Comparison of ENCODE assay signal across 8 cellular contexts in the genomic region with DNA sequence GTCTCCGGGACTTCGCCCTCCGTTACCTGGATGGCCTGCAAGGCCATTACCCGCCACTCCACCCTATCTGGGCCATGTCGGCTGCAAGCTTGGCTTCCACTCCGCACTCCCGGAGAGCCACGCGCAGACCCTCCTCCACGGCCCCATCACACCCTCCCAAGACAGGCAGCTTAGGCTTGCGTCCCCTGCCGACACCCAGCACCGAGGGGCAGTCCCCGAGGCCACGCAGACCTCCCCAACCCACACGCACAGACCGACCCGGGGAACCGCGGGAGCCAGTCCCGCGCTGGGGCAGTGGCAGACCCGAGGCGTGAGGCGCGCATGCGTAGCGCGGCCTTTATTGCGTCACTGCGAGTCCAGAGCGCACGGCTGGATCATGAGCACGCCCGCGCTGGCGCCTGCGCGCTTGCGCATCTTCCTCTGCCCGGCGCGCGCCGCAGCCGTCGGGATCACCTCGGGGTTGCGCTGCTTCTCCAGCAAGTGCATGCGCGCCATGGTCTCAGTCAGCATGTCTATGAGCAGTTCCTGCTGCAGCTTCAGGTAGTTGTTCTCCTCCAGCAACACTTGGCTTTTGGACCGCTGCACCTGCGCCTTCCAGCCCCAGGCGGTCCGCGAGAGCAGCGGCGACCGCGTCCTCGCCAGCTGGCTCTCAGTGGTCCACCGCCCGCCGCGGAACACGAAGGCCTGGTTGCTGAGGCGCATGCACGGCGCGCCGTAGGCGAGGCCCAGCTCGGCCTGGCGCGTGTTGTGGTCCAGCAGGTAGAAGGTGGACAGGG. TPM values are rescaled to one million over a fixed set of nuclear protein-coding genes. Genes with fewer than 3 reads are reported as not detected.
DNase-seq lines count a peak whose midpoint lies in the region; ATAC-seq and TF ChIP-seq lines count a peak whose summit lies in the region.

No MANE protein-coding gene starts in this region.

- H3K9me3 Mint-ChIP-seq in progenitor cell of endocrine pancreas (ENCODE audit: low read depth), result peaks cover 4% of the 10 kb centered on the region

- no peaks in the 10 kb centered on the region for H3K36me3 ChIP-seq in upper lobe of right lung

- H3K27me3 Mint-ChIP-seq in progenitor cell of endocrine pancreas, result no peaks in the 10 kb centered on the region

- H3K4me3 Mint-ChIP-seq in progenitor cell of endocrine pancreas (ENCODE audit: low read depth), result peak overlapping the region; percentile 92

- H3K27ac Mint-ChIP-seq in progenitor cell of endocrine pancreas, result peak overlapping the region; percentile 96

- H3K27ac ChIP-seq in upper lobe of right lung, result peak overlapping the region; percentile 87

- intact Hi-C loops in left ventricle myocardium superior (cut with micrococcal nuclease) (no loop called here), upper lobe of right lung (cut with DNase I) (no loop called here)

- ATAC-seq in HG02870 (IDR thresholded peaks at IDR 0.05; ENCODE audit: unreplicated experiment), result peak; percentile 87
- ATAC-seq in left ventricle myocardium superior, result peak; percentile 98
- ATAC-seq in upper lobe of right lung, result peak; percentile 95

- TF ChIP-seq CTCF in progenitor cell of endocrine pancreas (IDR thresholded peaks at IDR 0.05; ENCODE audit: unreplicated experiment), result peak; percentile 9
- TF ChIP-seq CTCF in upper lobe of right lung (IDR thresholded peaks at IDR 0.05), result no peak

- H3K4me1 ChIP-seq in upper lobe of right lung, result peaks cover 13% of the 10 kb centered on the region

- H3K4me3 ChIP-seq in upper lobe of right lung, result peak overlapping the region; percentile 71

- H3K36me3 Mint-ChIP-seq in progenitor cell of endocrine pancreas (ENCODE audit: insufficient read depth), result peaks cover 10% of the 10 kb centered on the region

- no peaks in the 10 kb centered on the region for H3K9me3 ChIP-seq in upper lobe of right lung

- H3K27me3 ChIP-seq in upper lobe of right lung, result no peaks in the 10 kb centered on the region

- H3K4me1 Mint-ChIP-seq in progenitor cell of endocrine pancreas (ENCODE audit: low read depth), result peaks cover 15% of the 10 kb centered on the region

- TF ChIP-seq POLR2A in GM15510 (IDR thresholded peaks at IDR 0.05; ENCODE audit: borderline replicate concordance, extremely low read depth, insufficient read length), result peak; percentile 99

- DNase-seq in NCI-H146 treated with DMSO at 0.1 percent for 48 hours (lab: John Stamatoyannopoulos, UW; ENCODE audit: unreplicated experiment) (peak; percentile 70), T-helper 1 cell (peak; percentile 88 to 97 (median 88)), amygdala (lab: John Stamatoyannopoulos, UW) (peak; percentile 41 to 97 (median 87)), left ventricle myocardium superior (peak; percentile 99), progenitor cell of endocrine pancreas (ENCODE audit: low spot score, unreplicated experiment) (peak; percentile 91), upper lobe of right lung (peak; percentile 98)

RNA-seq across cellular contexts. Expression of gene CBY3, which starts 2.4 kb away (rescaled TPM):
- total RNA-seq in left ventricle myocardium superior, result not detected
- total RNA-seq in progenitor cell of endocrine pancreas, result not detected in 2 replicates
- total RNA-seq in upper lobe of right lung, result not detected

RNA-seq across cellular contexts. Expression of gene CANX, which starts 20.3 kb away (rescaled TPM):
- total RNA-seq in left ventricle myocardium superior (465 TPM), progenitor cell of endocrine pancreas (571 and 574 TPM in 2 replicates), upper lobe of right lung (630 TPM)

RNA-seq across cellular contexts. Expression of gene MAML1, which starts 54.2 kb away (rescaled TPM):
- total RNA-seq in left ventricle myocardium superior, result 13.5 TPM
- 51.8 and 54.8 TPM in 2 replicates for total RNA-seq in progenitor cell of endocrine pancreas
- total RNA-seq in upper lobe of right lung, result 24.4 TPM

RNA-seq across cellular contexts. Expression of gene HNRNPH1, which starts 55.0 kb away (rescaled TPM):
- total RNA-seq in left ventricle myocardium superior (230 TPM), progenitor cell of endocrine pancreas (1,377 and 1,392 TPM in 2 replicates), upper lobe of right lung (470 TPM)

Comparison
In these comparisons a context has a peak if more than half of its experiments do, and no peak if none do; other contexts are left out.
1. Peak in every context shown above with its lines: DNase-seq, ATAC-seq, H3K4me3 ChIP-seq and H3K27ac ChIP-seq.